In the genomic region with DNA sequence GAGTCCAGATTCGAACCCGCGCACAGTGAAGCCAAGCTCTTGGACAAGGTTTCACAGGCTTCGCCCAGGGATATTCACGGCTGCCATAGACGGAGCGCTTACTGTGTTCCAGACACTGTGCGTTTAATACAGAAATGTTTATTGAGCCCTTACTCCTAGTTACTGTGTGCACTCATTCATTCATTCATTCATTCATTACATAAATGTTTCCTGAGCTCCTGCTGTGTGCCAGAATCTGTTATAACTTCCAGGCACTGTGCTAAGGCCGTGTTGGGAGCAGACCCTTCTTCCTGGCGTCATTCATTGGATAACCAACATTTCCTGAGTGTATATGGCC, we compare ENCODE assay signal across 8 cellular contexts. TPM values are rescaled to one million over a fixed set of nuclear protein-coding genes. Genes with fewer than 3 reads are reported as not detected.
A peak's percentile ranks its signal among the peaks of the same experiment; 100 is the strongest.
DNase-seq lines count a peak whose midpoint lies in the region; ATAC-seq, FAIRE-seq and TF ChIP-seq lines count a peak whose summit lies in the region.

No MANE protein-coding gene starts in this region.

- H3K9me3 ChIP-seq in Panc1 (ENCODE audit: control insufficient read depth, insufficient read depth, low read depth, low read length), result no peaks in the 10 kb centered on the region
- no peaks in the 10 kb centered on the region for H3K9me3 ChIP-seq in trophoblast cell (ENCODE audit: insufficient read depth, low read depth, low read length)

- no peak overlapping the region for H3K23ac ChIP-seq in trophoblast cell (ENCODE audit: low read length)

- peak overlapping the region; percentile 81 for H4K91ac ChIP-seq in trophoblast cell (ENCODE audit: low read depth, low read length)

- H3K27ac ChIP-seq in Panc1 (ENCODE audit: low read length), result peak overlapping the region; percentile 98
- peak overlapping the region; percentile 77 for H3K27ac ChIP-seq in trophoblast cell (ENCODE audit: low read depth, low read length)

- H3K79me1 ChIP-seq in trophoblast cell (ENCODE audit: low read length), result peaks cover 22% of the 10 kb centered on the region

- ATAC-seq in Panc1 (peak; percentile 27), esophagus mucosa (peak; percentile 1)

- BruUV-seq in Panc1 (replicated peaks; lab: Mats Ljungman, UMichigan), result no TSS peak

- WGBS in trophoblast cell (ENCODE audit: extremely low coverage, insufficient coverage, insufficient read length), result no CpG with 5 or more reads among the region's 10 CpGs

- H2BK12ac ChIP-seq in trophoblast cell (ENCODE audit: low read length), result peak overlapping the region; percentile 44

- no peaks in the 10 kb centered on the region for H3K27me3 ChIP-seq in Panc1 (ENCODE audit: control insufficient read depth, insufficient read depth, low read length)
- H3K27me3 ChIP-seq in trophoblast cell (ENCODE audit: insufficient read depth, low read length), result no peaks in the 10 kb centered on the region

- peak overlapping the region; percentile 84 for H3K4me2 ChIP-seq in trophoblast cell (ENCODE audit: low read length)

- intact Hi-C loops in Panc1 (cut with micrococcal nuclease; ENCODE audit: unreplicated experiment), result loop anchor here (2.0 to 10.0 kb wide), 5 partner anchors 149 to 407 kb away; no protein-coding TSS in a partner anchor

- peak overlapping the region; percentile 57 for H2BK120ac ChIP-seq in trophoblast cell (ENCODE audit: insufficient read depth, low read length, poor library complexity)

- peak overlapping the region; percentile 26 for H3K4ac ChIP-seq in trophoblast cell (ENCODE audit: low read depth, low read length)

- peak overlapping the region; percentile 66 for H4K8ac ChIP-seq in trophoblast cell (ENCODE audit: low read depth, low read length)

- H4K12ac ChIP-seq in trophoblast cell (ENCODE audit: low read depth, low read length), result peak overlapping the region; percentile 17

- in situ Hi-C loops in G401 (cut with HindIII; ENCODE audit: low sequenced_read_pairs), result no loop called here
- in situ Hi-C loops in Panc1 (cut with HindIII; ENCODE audit: low pct_unique_long_range_greater_than_20kb, low sequenced_read_pairs), result no loop called here

- peak overlapping the region; percentile 78 for H3K9ac ChIP-seq in trophoblast cell (ENCODE audit: low read length)

- no peak for TF ChIP-seq CTCF in Panc1 (IDR thresholded peaks at IDR 0.05)

- peak overlapping the region; percentile 77 for H2AFZ ChIP-seq in trophoblast cell (ENCODE audit: insufficient read depth, low read length, poor library complexity)

- H3K36me3 ChIP-seq in Panc1 (ENCODE audit: control insufficient read depth, insufficient read depth, low read length), result no peaks in the 10 kb centered on the region; the same call in none of the 2 replicates
- H3K36me3 ChIP-seq in trophoblast cell (ENCODE audit: control insufficient read depth in 1 of 2, insufficient read depth in 2 of 2, low read length in 2 of 2), result no peaks in the 10 kb centered on the region

- H2AK5ac ChIP-seq in trophoblast cell (ENCODE audit: low read length), result peak overlapping the region; percentile 23

- peak overlapping the region; percentile 18 for H2BK5ac ChIP-seq in trophoblast cell (ENCODE audit: low read depth, low read length, poor library complexity)

- H3K79me2 ChIP-seq in trophoblast cell (ENCODE audit: control insufficient read depth, insufficient read depth, low read length, poor library complexity), result peaks cover 14% of the 10 kb centered on the region

- H3K4me3 ChIP-seq in Panc1 (ENCODE audit: low read depth in 2 of 2, low read length in 2 of 2) (peak overlapping the region; percentile 43 to 58), trophoblast cell (ENCODE audit: low read depth, low read length) (peak overlapping the region; percentile 73)

- DNase-seq in G401 (ENCODE audit: low spot score), result peak; percentile 29
- no peak for DNase-seq in Panc1 (ENCODE audit: low read depth, low spot score)
- no peak for DNase-seq in trophoblast cell
- DNase-seq in stimulated activated CD4-positive, alpha-beta T cell treated with anti-CD3 and anti-CD28 coated beads, Interleukin-4, amount 100 ng/mL, for 4 hours, result no peak
- no peak for DNase-seq in HTR-8/SVneo (ENCODE audit: insufficient read length, low spot score)
- no peak for DNase-seq in epidermal melanocyte (ENCODE audit: insufficient read length, low spot score)
- no peak for DNase-seq in activated CD4-positive, alpha-beta T cell treated with anti-CD3 and anti-CD28 coated beads, Interleukin-2, amount 50 U/mL, for 48 hours

- FAIRE-seq in HTR-8/SVneo (lab: Jason Lieb, UNC), result no peak

- H3K4me1 ChIP-seq in Panc1 (ENCODE audit: control insufficient read depth, insufficient read depth, low read length), result peaks cover 54% of the 10 kb centered on the region
- peaks cover 10 to 14% of the 10 kb centered on the region in 2 experiments for H3K4me1 ChIP-seq in trophoblast cell (ENCODE audit: control insufficient read depth in 1 of 2, insufficient read depth in 2 of 2, low read length in 2 of 2)

- peak overlapping the region; percentile 78 for H3K14ac ChIP-seq in trophoblast cell (ENCODE audit: low read length)

- POLR2A ChIA-PET in Panc1 (lab: Charles Lee), result interaction anchor here (0.5 to 0.6 kb wide), 2 partner anchors 27 to 53 kb away, joined by 3 read pairs; no protein-coding TSS in a partner anchor

- peak overlapping the region; percentile 58 for H3K18ac ChIP-seq in trophoblast cell (ENCODE audit: low read length)

- CTCF ChIA-PET in Panc1 (lab: Charles Lee), result interaction anchor here (0.6 to 0.7 kb wide), 2 partner anchors 329 to 363 kb away, joined by 3 to 8 read pairs; no protein-coding TSS in a partner anchor

RNA-seq across cellular contexts. Expression of gene MED13L, which starts 0.7 kb away (rescaled TPM):
- 40.7 and 62.6 TPM in 2 replicates for total RNA-seq in G401 (2014; rRNA removed; shearing (Covaris generic))
- total RNA-seq in Panc1 (2021; ENCODE audit: unreplicated experiment) (170 TPM), esophagus mucosa (69.3 TPM)
- 34.4 TPM for polyA plus RNA-seq in Panc1 (2012; ENCODE audit: insufficient read length)
- polyA plus RNA-seq in trophoblast cell (2013), result 34.4 and 38.4 TPM in 2 replicates
